ENCODE assay signal across 21 cellular contexts in genomic region chr9:95104966-95105365, GRCh38.
A peak's percentile ranks its signal among the peaks of the same experiment; 100 is the strongest.
DNase-seq lines count a peak whose midpoint lies in the region; ATAC-seq, FAIRE-seq and TF ChIP-seq lines count a peak whose summit lies in the region.
"Had no signal": no experiment of that assay in that cellular context is flagged by ENCODE, and none has a peak within 500 bp of the region (broad histone marks: within the 10 kb centered on the region; RNA-seq: fewer than 3 reads in every experiment).

No MANE protein-coding gene starts in this region.

- H4K5ac ChIP-seq in H9 (ENCODE audit: insufficient read length, low read depth, low read length), result no peak overlapping the region

- no peak overlapping the region for H3K4me3 Mint-ChIP-seq in H9
- H3K4me3 Mint-ChIP-seq in effector memory CD8-positive, alpha-beta T cell, result no peak overlapping the region
- H3K4me3 Mint-ChIP-seq: CD4-positive, alpha-beta T cell; T-helper 2 cell treated with Interferon-gamma antibody and Interleukin-4, amounts not matched to agents 5 μg/mL and 100 μg/mL, for 36 hours had no signal

- no peaks in the 10 kb centered on the region for H3K23me2 ChIP-seq in H9 (ENCODE audit: insufficient read length, low read depth, low read length, poor library complexity, severe bottlenecking)

- no peak overlapping the region for H3K23ac ChIP-seq in H9 (ENCODE audit: insufficient read length, low read depth, low read length)

- no peaks in the 10 kb centered on the region for H3K79me2 ChIP-seq in PC-3 (ENCODE audit: low read length)
- no peaks in the 10 kb centered on the region for H3K79me2 ChIP-seq in H9 (ENCODE audit: insufficient read depth, low read length)

- no peak overlapping the region for H2AFZ ChIP-seq in PC-3 (ENCODE audit: low read length)
- H2AFZ ChIP-seq in H9 (ENCODE audit: low read length), result no peak overlapping the region

- no peak overlapping the region for H3K18ac ChIP-seq in H9 (ENCODE audit: insufficient read length, low read depth, low read length)

- H3K27me3 Mint-ChIP-seq in H9 (ENCODE audit: low read depth), result no peaks in the 10 kb centered on the region
- no peaks in the 10 kb centered on the region for H3K27me3 Mint-ChIP-seq in effector memory CD8-positive, alpha-beta T cell
- H3K27me3 Mint-ChIP-seq: CD4-positive, alpha-beta T cell had no signal

- no peaks in the 10 kb centered on the region for H3K79me1 ChIP-seq in H9 (ENCODE audit: insufficient read depth, low read depth, low read length, poor library complexity, severe bottlenecking)

- intact Hi-C loops in PC-3 (cut with micrococcal nuclease), result no loop called here
- intact Hi-C loops in kidney (cut with DNase I), result no loop called here

- H3K4me3 ChIP-seq in PC-3 (ENCODE audit: low read length) (no peak overlapping the region), kidney (ENCODE audit: low read length in 2 of 2) (no peak overlapping the region), stomach smooth muscle (ENCODE audit: low read length in 2 of 2) (no peak overlapping the region)
- H3K4me3 ChIP-seq: right lobe of liver, thyroid gland had no signal

- BruUV-seq in PC-3 (replicated peaks; lab: Mats Ljungman, UMichigan), result no TSS peak

- no peak overlapping the region for H4K8ac ChIP-seq in H9 (replicated peaks; ENCODE audit: insufficient read length, low read depth, low read length)

- ATAC-seq in PC-3, result no peak
- no peak for ATAC-seq in effector memory CD8-positive, alpha-beta T cell (replicated peaks)
- ATAC-seq: Panc1 had no signal

- H3F3A ChIP-seq in PC-3 (ENCODE audit: low read length, unreplicated experiment), result peaks cover 3% of the 10 kb centered on the region

- FAIRE-seq in kidney (lab: Jason Lieb, UNC), result no peak
- FAIRE-seq: H1 had no signal

- no peak overlapping the region for H2AK5ac ChIP-seq in H9 (ENCODE audit: insufficient read length, low read length)

- TF ChIP-seq CTCF in PC-3 (conservative IDR thresholded peaks at IDR 0.05; ENCODE audit: low read depth, low read length), result no peak
- no peak for TF ChIP-seq CTCF in kidney (IDR thresholded peaks at IDR 0.05; ENCODE audit: borderline replicate concordance, extremely low read depth, insufficient read depth)
- TF ChIP-seq CTCF in H9 (conservative IDR thresholded peaks at IDR 0.05), result no peak

- H3K4me1 ChIP-seq in PC-3 (ENCODE audit: insufficient read depth, low read length) (peaks cover 31% of the 10 kb centered on the region), kidney (ENCODE audit: control insufficient read depth in 1 of 2, insufficient read depth in 1 of 2, low read depth in 1 of 2, low read length in 2 of 2) (peaks cover 14 to 24% of the 10 kb centered on the region in 2 donors), stomach smooth muscle (ENCODE audit: control insufficient read depth, insufficient read depth, low read length) (peaks cover 56% of the 10 kb centered on the region), H9 (ENCODE audit: insufficient read depth, low read length) (no peaks in the 10 kb centered on the region)
- H3K4me1 ChIP-seq: right lobe of liver had no signal

- H3K9ac ChIP-seq in PC-3 (ENCODE audit: low read length) (0 out of 2 replicates have a peak overlapping the region, but pooled peaks have one; percentile 33), kidney (ENCODE audit: low read length in 2 of 2) (no peak overlapping the region), stomach smooth muscle (ENCODE audit: low read length in 2 of 2) (no peak overlapping the region), H9 (ENCODE audit: extremely low read depth, insufficient read length, low read length) (no peak overlapping the region)

- H3K27ac ChIP-seq in PC-3 (ENCODE audit: low read length) (peak overlapping the region; percentile 74), caudate nucleus (ENCODE audit: low read depth, low read length) (peak overlapping the region; percentile 50), kidney (ENCODE audit: low read depth in 2 of 2, low read length in 2 of 2) (no peak overlapping the region), stomach smooth muscle (ENCODE audit: low read length) (peak overlapping the region; percentile 71), H9 (ENCODE audit: insufficient read length, low read depth, low read length) (no peak overlapping the region)
- H3K27ac ChIP-seq: right lobe of liver had no signal

- peaks cover 9% of the 10 kb centered on the region in 2 experiments for H3K4me1 Mint-ChIP-seq in H9
- H3K4me1 Mint-ChIP-seq in effector memory CD8-positive, alpha-beta T cell (ENCODE audit: low read depth in 2 of 2), result no peaks in the 10 kb centered on the region

- H3K56ac ChIP-seq in H9 (ENCODE audit: insufficient read length, low read depth, low read length), result no peak overlapping the region

- no peak overlapping the region for H3K27ac Mint-ChIP-seq in H9
- H3K27ac Mint-ChIP-seq in effector memory CD8-positive, alpha-beta T cell, result no peak overlapping the region
- H3K27ac Mint-ChIP-seq: CD4-positive, alpha-beta T cell; T-helper 2 cell treated with Interferon-gamma antibody and Interleukin-4, amounts not matched to agents 5 μg/mL and 100 μg/mL, for 36 hours had no signal

- H3K36me3 Mint-ChIP-seq in H9 (ENCODE audit: insufficient read depth in 1 of 3, low read depth in 3 of 3), result peaks cover 0 to 5% (median 2%) of the 10 kb centered on the region in 3 experiments; a peak in 3 of 7 replicates
- peaks cover 3% of the 10 kb centered on the region for H3K36me3 Mint-ChIP-seq in effector memory CD8-positive, alpha-beta T cell (ENCODE audit: insufficient read depth)

- H3K9me3 ChIP-seq in PC-3 (ENCODE audit: low read length), result no peaks in the 10 kb centered on the region
- H3K9me3 ChIP-seq in kidney (ENCODE audit: control insufficient read depth in 1 of 2, low read length in 2 of 2), result no peaks in the 10 kb centered on the region
- no peaks in the 10 kb centered on the region for H3K9me3 ChIP-seq in stomach smooth muscle (ENCODE audit: control insufficient read depth in 2 of 2, low read length in 2 of 2)
- H3K9me3 ChIP-seq in H9 (ENCODE audit: control insufficient read depth, low read depth, low read length), result no peaks in the 10 kb centered on the region
- H3K9me3 ChIP-seq: right lobe of liver, thyroid gland had no signal

- H3K27me3 ChIP-seq in PC-3 (ENCODE audit: low read length) (no peaks in the 10 kb centered on the region), stomach smooth muscle (ENCODE audit: control insufficient read depth in 1 of 2, insufficient read depth in 2 of 2, low read length in 2 of 2) (no peaks in the 10 kb centered on the region), H9 (ENCODE audit: insufficient read depth, low read length) (no peaks in the 10 kb centered on the region)
- H3K27me3 ChIP-seq: right lobe of liver, thyroid gland had no signal

- H4K20me1 ChIP-seq in PC-3 (ENCODE audit: low read length), result no peaks in the 10 kb centered on the region
- H4K20me1 ChIP-seq in H9 (ENCODE audit: control insufficient read depth, insufficient read depth, insufficient read length), result no peaks in the 10 kb centered on the region

- H3K36me3 ChIP-seq in PC-3 (ENCODE audit: low read depth, low read length) (no peaks in the 10 kb centered on the region; the same call in 1 of the 2 replicates), kidney (ENCODE audit: control insufficient read depth in 1 of 2, insufficient read depth in 2 of 2, low read length in 2 of 2) (peaks cover 12 to 25% of the 10 kb centered on the region in 2 donors), stomach smooth muscle (ENCODE audit: control insufficient read depth in 2 of 2, insufficient read depth in 2 of 2, low read length in 2 of 2) (peaks cover 17 to 24% of the 10 kb centered on the region in 2 donors)
- H3K36me3 ChIP-seq: thyroid gland had no signal

- H3K9me2 ChIP-seq in PC-3 (replicated peaks; ENCODE audit: low read length), result no peaks in the 10 kb centered on the region

- no peak overlapping the region for H2BK120ac ChIP-seq in H9 (ENCODE audit: low read depth, low read length, poor library complexity, severe bottlenecking)

- no peak overlapping the region for H4K91ac ChIP-seq in H9 (ENCODE audit: insufficient read length, low read depth, low read length)

- no peak overlapping the region for H2BK12ac ChIP-seq in H9 (ENCODE audit: insufficient read length, low read depth, low read length)

- H3K14ac ChIP-seq in H9 (ENCODE audit: insufficient read depth, low read length), result no peak overlapping the region

- CTCF ChIA-PET in PC-3 (lab: Charles Lee), result no interaction called here

- no peak overlapping the region for H2BK15ac ChIP-seq in H9 (ENCODE audit: low read depth, low read length)

- no peaks in the 10 kb centered on the region for H3K9me3 Mint-ChIP-seq in H9
- H3K9me3 Mint-ChIP-seq in effector memory CD8-positive, alpha-beta T cell, result no peaks in the 10 kb centered on the region
- H3K9me3 Mint-ChIP-seq: CD4-positive, alpha-beta T cell; T-helper 2 cell treated with Interferon-gamma antibody and Interleukin-4, amounts not matched to agents 5 μg/mL and 100 μg/mL, for 36 hours had no signal

- no peak overlapping the region for H2BK5ac ChIP-seq in H9 (ENCODE audit: insufficient read length, low read length)

- H3T11ph ChIP-seq in H9 (ENCODE audit: low read length), result no peak overlapping the region

- no peak for DNase-seq in PC-3
- DNase-seq in caudate nucleus (lab: John Stamatoyannopoulos, UW), result no peak
- DNase-seq in kidney, result peak; percentile 65
- no peak for DNase-seq in H9
- no peak for DNase-seq in effector memory CD8-positive, alpha-beta T cell
- no peak for DNase-seq in islet precursor cell
- no peak for DNase-seq in SIG-M5 treated with dmso at 0.1 percent for 504 hours (lab: John Stamatoyannopoulos, UW; ENCODE audit: unreplicated experiment)
- DNase-seq: activated CD4-positive, alpha-beta T cell treated with anti-CD3 and anti-CD28 coated beads, Interleukin-2, amount 50 U/mL, for 48 hours; activated T-cell treated with anti-CD3 and anti-CD28 coated beads for 4 hours; CD4-positive, alpha-beta T cell; effector memory CD4-positive, alpha-beta T cell; GDM1; KBM-7; NCI-H2227 treated with DMSO at 0.1 percent for 48 hours; occipital lobe; right lobe of liver; thyroid gland had no signal

- no peak overlapping the region for H3K4ac ChIP-seq in H9 (ENCODE audit: low read depth, low read length)

- no CpG with 5 or more reads among the region's 13 CpGs for WGBS in H9 (ENCODE audit: extremely low coverage, insufficient read length, low lambda C conversion rate)

- POLR2A ChIA-PET in PC-3 (lab: Charles Lee; ENCODE audit: unreplicated experiment), result no interaction called here

- H2BK20ac ChIP-seq in H9 (ENCODE audit: low read depth, low read length, poor library complexity, severe bottlenecking), result no peak overlapping the region

- no peak overlapping the region for H3K4me2 ChIP-seq in PC-3 (ENCODE audit: low read length)
- H3K4me2 ChIP-seq in H9 (ENCODE audit: insufficient read depth, insufficient read length, low read length), result no peak overlapping the region

Comparison
In these comparisons a context has a peak if more than half of its experiments do, and no peak if none do; other contexts are left out.
1. H3K27ac ChIP-seq: peak in PC-3 (single experiment), caudate nucleus (single experiment) and stomach smooth muscle (single experiment); none in kidney (0 of 2) and H9 (single experiment).